In the genomic region with DNA sequence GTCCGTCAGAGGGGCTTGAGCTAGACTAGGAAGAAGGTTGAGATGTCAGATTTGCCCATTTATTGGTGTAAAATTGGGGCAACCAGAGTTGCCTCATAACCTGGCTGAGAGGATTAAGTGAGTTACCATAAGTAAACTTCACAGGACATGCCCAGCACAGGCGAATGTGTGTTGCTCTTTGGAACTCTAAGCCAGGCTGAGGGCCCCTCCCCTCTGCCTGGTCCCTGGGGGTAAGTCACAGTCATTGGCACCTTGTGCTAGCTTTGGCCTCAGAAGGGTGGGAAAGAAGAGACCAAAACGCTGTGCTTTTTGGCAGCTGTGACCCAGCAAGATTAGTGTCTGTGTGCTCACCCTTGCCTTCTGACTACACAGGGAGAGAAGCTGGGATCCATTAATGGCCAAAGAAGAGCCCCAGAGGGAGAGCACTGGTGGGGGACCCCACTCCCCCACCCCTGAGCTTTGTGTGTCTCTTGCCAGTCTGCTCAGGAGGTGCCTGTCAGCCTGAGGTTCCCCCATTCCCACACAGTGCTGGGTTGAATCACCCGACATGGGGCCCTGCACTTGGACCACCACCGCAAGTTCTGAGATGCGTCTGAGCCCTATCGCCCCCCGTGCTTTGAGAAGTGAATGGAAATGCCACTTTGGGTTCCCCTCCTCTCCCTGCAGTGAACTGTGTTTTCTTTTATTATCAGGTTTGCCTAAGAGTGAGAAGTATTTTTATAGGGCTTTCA, we compare ENCODE assay signal across 19 cellular contexts.
DNase-seq lines count a peak whose midpoint lies in the region; ATAC-seq, FAIRE-seq and TF ChIP-seq lines count a peak whose summit lies in the region.
"Had no signal": no experiment of that assay in that cellular context is flagged by ENCODE, and none has a peak within 500 bp of the region (broad histone marks: within the 10 kb centered on the region; RNA-seq: fewer than 3 reads in every experiment).

No MANE protein-coding gene starts in this region.

- WGBS in esophagus muscularis mucosa: 85% methylated on average over 7 of the region's 8 CpGs
- 86 to 95% (median 91%) methylated on average over 8 of the region's 8 CpGs for WGBS in spleen, 5 donors

- ATAC-seq in HG03196 (IDR thresholded peaks at IDR 0.05; ENCODE audit: unreplicated experiment): no peak
- ATAC-seq: Panc1 had no signal

- H3K27me3 ChIP-seq in esophagus muscularis mucosa: no peaks in the 10 kb centered on the region
- H3K27me3 ChIP-seq in muscle layer of colon (ENCODE audit: control insufficient read depth in 1 of 2, insufficient read depth in 2 of 2, low read length in 2 of 2): no peaks in the 10 kb centered on the region
- H3K27me3 ChIP-seq in spleen (replicated peaks in 1 of 7): no peaks in the 10 kb centered on the region

- H3K27ac ChIP-seq in C4-2B (peak overlapping the region; percentile 26; the same call in 1 of the 2 replicates), esophagus muscularis mucosa (replicated peaks in 1 of 4) (peak overlapping the region; percentile 15 to 80 (median 56)), muscle layer of colon (ENCODE audit: low read depth, low read length) (peak overlapping the region; percentile 70), spleen (no peak overlapping the region)

- no peak for TF ChIP-seq CTCF in C4-2B (conservative IDR thresholded peaks at IDR 0.05)
- no peak for TF ChIP-seq CTCF in esophagus muscularis mucosa (IDR thresholded peaks at IDR 0.05)
- no peak for TF ChIP-seq CTCF in spleen (IDR thresholded peaks at IDR 0.05 in 8 of 11, conservative IDR thresholded peaks at IDR 0.05 in 3 of 11)

- intact Hi-C loops in esophagus muscularis mucosa (cut with DNase I): no loop called here
- intact Hi-C loops in spleen (cut with DNase I; ENCODE audit: low total_unique reads): no loop called here

- no peak for FAIRE-seq in RCC 7860 (lab: Jason Lieb, UNC)
- FAIRE-seq: D721Med had no signal

- DNase-seq in esophagus muscularis mucosa (ENCODE audit: extremely low spot score) (no peak), spleen (peak; percentile 37), anterior cingulate cortex (lab: John Stamatoyannopoulos, UW) (no peak), NCI-H774 (lab: John Stamatoyannopoulos, UW) (no peak), RCC 7860 (ENCODE audit: low spot score) (no peak)
- DNase-seq: CD8-positive, alpha-beta memory T cell; DMS79; H7; KG1; NCI-H1048; NCI-H1436 treated with DMSO at 0.1 percent for 48 hours; NCI-H2029 treated with DMSO at 0.1 percent for 48 hours; NCI-H510A treated with DMSO at 0.1 percent for 48 hours; SHP77 treated with DMSO at 0.1 percent for 48 hours had no signal

- TF ChIP-seq POLR2A in esophagus muscularis mucosa (IDR thresholded peaks at IDR 0.05; ENCODE audit: low read depth) (no peak), spleen (IDR thresholded peaks at IDR 0.05) (no peak)

- H3K9me3 ChIP-seq in esophagus muscularis mucosa: no peaks in the 10 kb centered on the region
- H3K9me3 ChIP-seq in muscle layer of colon (ENCODE audit: low read length): no peaks in the 10 kb centered on the region
- no peaks in the 10 kb centered on the region for H3K9me3 ChIP-seq in spleen

- no peak for TF ChIP-seq EP300 in esophagus muscularis mucosa (IDR thresholded peaks at IDR 0.05)

- peaks cover 0 to 11% (median 0%) of the 10 kb centered on the region in 4 donors for H3K36me3 ChIP-seq in esophagus muscularis mucosa
- H3K36me3 ChIP-seq in muscle layer of colon (ENCODE audit: insufficient read depth, low read length): peaks cover 10% of the 10 kb centered on the region
- H3K36me3 ChIP-seq in spleen: no peaks in the 10 kb centered on the region

- no peak overlapping the region for H3K9ac ChIP-seq in muscle layer of colon (ENCODE audit: low read length)

- H3K4me3 ChIP-seq in esophagus muscularis mucosa (no peak overlapping the region), muscle layer of colon (ENCODE audit: low read depth in 1 of 2, low read length in 2 of 2) (no peak overlapping the region), spleen (no peak overlapping the region)

- H3K4me1 ChIP-seq in esophagus muscularis mucosa (peaks cover 24 to 62% (median 49%) of the 10 kb centered on the region in 4 donors), muscle layer of colon (ENCODE audit: insufficient read depth, low read length) (peaks cover 45% of the 10 kb centered on the region), spleen (no peaks in the 10 kb centered on the region)

Comparison
In these comparisons a context has a peak if more than half of its experiments do, and no peak if none do; other contexts are left out.
1. H3K27ac ChIP-seq: peak in C4-2B (single experiment), esophagus muscularis mucosa (4 of 4) and muscle layer of colon (single experiment); none in spleen (0 of 8).